8 cellular contexts compared by ENCODE assay signal in genomic region chr12:124912529-124913287, GRCh38. TPM values are rescaled to one million over a fixed set of nuclear protein-coding genes. Genes with fewer than 3 reads are reported as not detected.
DNase-seq lines count a peak whose midpoint lies in the region; ATAC-seq and TF ChIP-seq lines count a peak whose summit lies in the region.
"Not testable (repeated sequence)": the region's sequence is repeated elsewhere in the genome, so short reads cannot be mapped to it uniquely, and the experiment has no call there.

No MANE protein-coding gene starts in this region.

- not testable (repeated sequence) for H3K9me2 ChIP-seq in hepatocyte (replicated peaks; ENCODE audit: insufficient read depth)

- H3K36me3 ChIP-seq in HEK293 (ENCODE audit: control insufficient read depth in 2 of 2, insufficient read depth in 1 of 2, low read length in 2 of 2) = peaks cover 7 to 34% of the 10 kb centered on the region in 2 experiments
- H3K36me3 ChIP-seq in duodenal mucosa (ENCODE audit: control insufficient read depth in 1 of 2, insufficient read depth in 2 of 2, low read length in 2 of 2) = peaks cover 13 to 27% of the 10 kb centered on the region in 2 donors
- H3K36me3 ChIP-seq in hepatocyte (replicated peaks; ENCODE audit: insufficient read depth, low read depth) = not testable (repeated sequence)

- peak overlapping the region; percentile 29 to 100 for H3K27ac Mint-ChIP-seq in T-cell
- not testable (repeated sequence) for H3K27ac Mint-ChIP-seq in activated naive CD8-positive, alpha-beta T cell treated with anti-CD3 and anti-CD28 coated beads, Interleukin-2, amount 10 ng/mL, durations not matched to agents 7 days and 5 days
- H3K27ac Mint-ChIP-seq in naive thymus-derived CD8-positive, alpha-beta T cell = peak overlapping the region in 5 of 10 donors; percentile 40 to 100 (median 100)

- peaks cover 35% of the 10 kb centered on the region for H3K36me3 Mint-ChIP-seq in T-cell
- peaks cover 38% of the 10 kb centered on the region for H3K36me3 Mint-ChIP-seq in activated naive CD8-positive, alpha-beta T cell treated with anti-CD3 and anti-CD28 coated beads, Interleukin-2, amount 10 ng/mL, durations not matched to agents 7 days and 5 days
- H3K36me3 Mint-ChIP-seq in naive thymus-derived CD8-positive, alpha-beta T cell = peaks cover 21 to 40% (median 25%) of the 10 kb centered on the region in 3 donors

- H3K4me1 Mint-ChIP-seq in T-cell = peaks cover 65 to 75% (median 67%) of the 10 kb centered on the region in 3 donors
- peaks cover 49% of the 10 kb centered on the region for H3K4me1 Mint-ChIP-seq in activated naive CD8-positive, alpha-beta T cell treated with anti-CD3 and anti-CD28 coated beads, Interleukin-2, amount 10 ng/mL, durations not matched to agents 7 days and 5 days
- H3K4me1 Mint-ChIP-seq in naive thymus-derived CD8-positive, alpha-beta T cell = peaks cover 40 to 68% (median 67%) of the 10 kb centered on the region in 4 donors

- peaks cover 15% of the 10 kb centered on the region for H3K4me1 ChIP-seq in HEK293 (ENCODE audit: control insufficient read depth, insufficient read depth, low read length)
- H3K4me1 ChIP-seq in duodenal mucosa (ENCODE audit: control insufficient read depth in 1 of 2, insufficient read depth in 2 of 2, low read length in 2 of 2) = peaks cover 37 to 38% of the 10 kb centered on the region in 2 donors
- peaks cover 32% of the 10 kb centered on the region for H3K4me1 ChIP-seq in hepatocyte (ENCODE audit: insufficient read depth)

- not testable (repeated sequence) for ATAC-seq in T-cell (replicated peaks in 1 of 4); activated naive CD8-positive, alpha-beta T cell treated with anti-CD3 and anti-CD28 coated beads, Interleukin-2, amount 10 ng/mL, durations not matched to agents 7 days and 5 days (ENCODE audit: low read depth); naive thymus-derived CD8-positive, alpha-beta T cell

- not testable (repeated sequence) for H3K27me3 ChIP-seq in duodenal mucosa (ENCODE audit: control insufficient read depth in 1 of 2, insufficient read depth in 2 of 2, low read length in 2 of 2); hepatocyte

- not testable (repeated sequence) for H3K27ac ChIP-seq in HEK293 (ENCODE audit: extremely low read depth, low read depth, low read length); duodenal mucosa (ENCODE audit: low read depth, low read length); hepatocyte
- peak overlapping the region in 4 of 21 experiments; percentile 98 to 100 (median 99) for H3K27ac ChIP-seq in skin epidermis

- not testable (repeated sequence) for H2AFZ ChIP-seq in hepatocyte

- H4K20me1 ChIP-seq in hepatocyte (ENCODE audit: insufficient read depth, poor library complexity, severe bottlenecking) = peaks cover 43% of the 10 kb centered on the region

- H3K4me3 ChIP-seq in AG04449 (ENCODE audit: low read depth, low read length) (peak overlapping the region; percentile 94), HEK293 (ENCODE audit: low read depth, low read length) (peak overlapping the region; percentile 28), duodenal mucosa (ENCODE audit: low read depth in 1 of 2, low read length in 2 of 2) (peak overlapping the region; percentile 44 to 48), skin epidermis (peak overlapping the region; percentile 59 to 97 (median 81))
- not testable (repeated sequence) for H3K4me3 ChIP-seq in hepatocyte

- peaks cover 43% of the 10 kb centered on the region for H3K79me2 ChIP-seq in hepatocyte

- TF ChIP-seq CTCF in AG04449 (IDR thresholded peaks at IDR 0.05; ENCODE audit: insufficient read depth, low read length, missing control alignments); HEK293 (tag by site-specific recombination; IDR thresholded peaks at IDR 0.05); hepatocyte (IDR thresholded peaks at IDR 0.05; ENCODE audit: poor library complexity): not testable (repeated sequence)

- POLR2A ChIA-PET in AG04449 (lab: Yijun Ruan, JAX) (interaction anchor here (1.7 kb wide), 1 partner anchor 15 kb away, joined by 6 read pairs; no protein-coding TSS in a partner anchor), HEK293 (lab: Yijun Ruan, JAX) (interaction anchor here (2.0 to 3.3 kb wide), 2 partner anchors 11 to 26 kb away, joined by 7 to 109 read pairs; no protein-coding TSS in a partner anchor), T-cell (lab: Charles Lee) (interaction anchor here in 1 of 2 donors (0.7 kb wide), 2 partner anchors 9 to 28 kb away, joined by 3 to 5 read pairs; no protein-coding TSS in a partner anchor)
- POLR2A ChIA-PET in activated naive CD8-positive, alpha-beta T cell treated with anti-CD3 and anti-CD28 coated beads, Interleukin-2, amount 10 ng/mL, durations not matched to agents 7 days and 5 days (lab: Charles Lee) = interaction anchor here (2.8 to 10.4 kb wide), 2 partner anchors 10 to 25 kb away, joined by 23 to 318 read pairs; no protein-coding TSS in a partner anchor
- POLR2A ChIA-PET in naive thymus-derived CD8-positive, alpha-beta T cell (lab: Charles Lee) = interaction anchor here (2.0 to 14.5 kb wide), 4 partner anchors 8 to 24 kb away, joined by 10 to 541 read pairs (median 74); no protein-coding TSS in a partner anchor

- H3K4me2 ChIP-seq in hepatocyte = peak overlapping the region; percentile 78

- DNase-seq in AG04449 (ENCODE audit: low read depth, low spot score); T-cell; activated naive CD8-positive, alpha-beta T cell treated with anti-CD3 and anti-CD28 coated beads, Interleukin-2, amount 10 ng/mL, durations not matched to agents 7 days and 5 days; hepatocyte (ENCODE audit: low spot score); naive thymus-derived CD8-positive, alpha-beta T cell: not testable (repeated sequence)

- H3K4me3 Mint-ChIP-seq in T-cell = peak overlapping the region; percentile 99 to 100 (median 100)
- H3K4me3 Mint-ChIP-seq in activated naive CD8-positive, alpha-beta T cell treated with anti-CD3 and anti-CD28 coated beads, Interleukin-2, amount 10 ng/mL, durations not matched to agents 7 days and 5 days = peak overlapping the region; percentile 100
- H3K4me3 Mint-ChIP-seq in naive thymus-derived CD8-positive, alpha-beta T cell = peak overlapping the region; percentile 41 to 100 (median 99)

- not testable (repeated sequence) for H3K27me3 Mint-ChIP-seq in T-cell; activated naive CD8-positive, alpha-beta T cell treated with anti-CD3 and anti-CD28 coated beads, Interleukin-2, amount 10 ng/mL, durations not matched to agents 7 days and 5 days; naive thymus-derived CD8-positive, alpha-beta T cell

- WGBS in hepatocyte (ENCODE audit: low lambda C conversion rate, missing lambda C conversion rate) = 83% methylated on average over 21 of the region's 21 CpGs

- H3K9me3 ChIP-seq in HEK293 (ENCODE audit: control insufficient read depth, insufficient read depth, low read depth, low read length); duodenal mucosa (ENCODE audit: control insufficient read depth in 1 of 2, low read length in 2 of 2); hepatocyte (ENCODE audit: low read depth): not testable (repeated sequence)

- not testable (repeated sequence) for H3K9me3 Mint-ChIP-seq in T-cell; activated naive CD8-positive, alpha-beta T cell treated with anti-CD3 and anti-CD28 coated beads, Interleukin-2, amount 10 ng/mL, durations not matched to agents 7 days and 5 days
- peaks cover 0 to 17% (median 0%) of the 10 kb centered on the region in 9 donors for H3K9me3 Mint-ChIP-seq in naive thymus-derived CD8-positive, alpha-beta T cell

- peak overlapping the region in 1 of 2 donors; percentile 99 for H3K9ac ChIP-seq in duodenal mucosa (ENCODE audit: low read depth in 1 of 2, low read length in 2 of 2)

- CTCF ChIA-PET in AG04449 (lab: Yijun Ruan, JAX) = not testable (repeated sequence)
- CTCF ChIA-PET in HEK293 (lab: Yijun Ruan, JAX) = interaction anchor here (0.6 to 1.2 kb wide), 4 partner anchors 8 to 157 kb away, joined by 3 to 4 read pairs (median 4); no protein-coding TSS in a partner anchor
- CTCF ChIA-PET in T-cell (lab: Charles Lee) = interaction anchor here in 1 of 2 donors (2.5 kb wide), 1 partner anchor 27 kb away, joined by 16 read pairs; no protein-coding TSS in a partner anchor

RNA-seq across cellular contexts. Expression of gene UBC, which starts 1.7 kb away (rescaled TPM):
- 1,000 to 10,000 TPM in 2 of 5 donors, 100 to 1,000 TPM in 3; 786 to 1,410 (median 885) TPM for total RNA-seq in T-cell
- total RNA-seq in activated naive CD8-positive, alpha-beta T cell treated with anti-CD3 and anti-CD28 coated beads, Interleukin-2, amount 10 ng/mL, durations not matched to agents 7 days and 5 days = 1,000 to 10,000 TPM; 1,024 to 1,046 TPM
- total RNA-seq in hepatocyte = 1,410 and 1,439 TPM in 2 replicates
- 1,142 and 1,267 TPM in 2 replicates for polyA plus RNA-seq in hepatocyte
- 100 to 1,000 TPM; 773 to 788 TPM for total RNA-seq in naive thymus-derived CD8-positive, alpha-beta T cell
- 1,000 to 10,000 TPM; 1,080 to 1,331 (median 1,214) TPM for polyA plus RNA-seq in naive thymus-derived CD8-positive, alpha-beta T cell

RNA-seq across cellular contexts. Expression of gene SCARB1, which starts 49.0 kb away (rescaled TPM):
- total RNA-seq in T-cell (1 to 10 TPM; 3.1 to 5.6 (median 4.5) TPM), hepatocyte (50.4 and 51.5 TPM in 2 replicates)
- total RNA-seq in activated naive CD8-positive, alpha-beta T cell treated with anti-CD3 and anti-CD28 coated beads, Interleukin-2, amount 10 ng/mL, durations not matched to agents 7 days and 5 days = 10 to 100 TPM; 10.8 to 13.0 TPM
- 68.1 and 90.0 TPM in 2 replicates for polyA plus RNA-seq in hepatocyte
- total RNA-seq in naive thymus-derived CD8-positive, alpha-beta T cell = 1 to 10 TPM; 4.3 to 7.2 TPM
- 1 to 10 TPM; 2.7 to 3.9 (median 3.1) TPM for polyA plus RNA-seq in naive thymus-derived CD8-positive, alpha-beta T cell
